In the genomic region with DNA sequence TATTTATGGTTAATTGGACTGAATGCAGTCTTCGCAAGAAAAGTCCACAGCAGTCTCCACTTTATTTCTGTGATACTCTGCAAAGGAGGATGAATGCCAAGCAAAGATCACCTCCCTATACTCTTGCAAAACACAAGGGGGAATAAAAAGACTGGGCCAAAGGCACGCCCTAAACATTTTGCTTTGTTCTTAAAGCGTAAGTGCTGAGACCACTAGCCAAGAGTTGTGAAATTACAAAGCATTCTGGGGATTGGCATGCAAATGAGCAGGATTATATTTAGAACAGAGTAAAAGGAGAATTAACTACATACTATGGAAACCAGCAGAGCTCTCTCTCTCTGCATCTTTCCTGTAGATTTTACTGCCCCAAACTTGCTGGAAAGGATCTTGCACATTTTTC, we compare ENCODE assay signal across 9 cellular contexts. TPM values are rescaled to one million over a fixed set of nuclear protein-coding genes. Genes with fewer than 3 reads are reported as not detected.
DNase-seq lines count a peak whose midpoint lies in the region; ATAC-seq and TF ChIP-seq lines count a peak whose summit lies in the region.
"Had no signal": no experiment of that assay in that cellular context is flagged by ENCODE, and none has a peak within 500 bp of the region (broad histone marks: within the 10 kb centered on the region; RNA-seq: fewer than 3 reads in every experiment).

No MANE protein-coding gene starts in this region.

- H3K9me3 ChIP-seq in thoracic aorta (no peaks in the 10 kb centered on the region), T-helper 17 cell (ENCODE audit: control insufficient read depth, low read length, poor library complexity, severe bottlenecking) (no peaks in the 10 kb centered on the region)

- H3K27ac Mint-ChIP-seq in T-helper 17 cell: no peak overlapping the region
- H3K27ac Mint-ChIP-seq: activated B cell treated with CpG ODN at 0.5 μM for 24 hours had no signal

- H3K27me3 Mint-ChIP-seq in T-helper 17 cell: peaks cover 83% of the 10 kb centered on the region

- DNase-seq in NCI-H2029 (lab: John Stamatoyannopoulos, UW): peak; percentile 27
- DNase-seq in NCI-H2029 treated with DMSO at 0.1 percent for 48 hours (lab: John Stamatoyannopoulos, UW): no peak
- DNase-seq in NCI-H446 (lab: John Stamatoyannopoulos, UW): peak; percentile 74 to 75
- DNase-seq in fibroblast of the aortic adventitia (ENCODE audit: low read depth): peak; percentile 99
- no peak for DNase-seq in thoracic aorta (ENCODE audit: low spot score)
- no peak for DNase-seq in T-helper 17 cell
- no peak for DNase-seq in T-helper 2 cell
- DNase-seq: activated B cell treated with CpG ODN at 0.5 μM for 24 hours had no signal

- no peaks in the 10 kb centered on the region for H3K27me3 ChIP-seq in thoracic aorta (replicated peaks; ENCODE audit: insufficient read depth)

- H3K36me3 ChIP-seq in thoracic aorta: no peaks in the 10 kb centered on the region

- no peak overlapping the region for H3K4me3 Mint-ChIP-seq in T-helper 17 cell

- H3K4me3 ChIP-seq in fibroblast of the aortic adventitia (ENCODE audit: low read depth, low read length) (peak overlapping the region; percentile 50), thoracic aorta (peak overlapping the region; percentile 88)

- TF ChIP-seq CTCF in fibroblast of the aortic adventitia (IDR thresholded peaks at IDR 0.05; ENCODE audit: insufficient read depth, low read length): peak; percentile 27
- no peak for TF ChIP-seq CTCF in thoracic aorta (IDR thresholded peaks at IDR 0.05)

- H3K4me1 ChIP-seq in thoracic aorta (ENCODE audit: control insufficient read depth in 1 of 2, low read depth in 2 of 2): peaks cover 15 to 49% of the 10 kb centered on the region in 2 donors

- peak overlapping the region; percentile 98 to 99 for H3K27ac ChIP-seq in thoracic aorta

- no peaks in the 10 kb centered on the region for H3K36me3 Mint-ChIP-seq in T-helper 17 cell (ENCODE audit: low read depth)

- peaks cover 9% of the 10 kb centered on the region for H3K4me1 Mint-ChIP-seq in T-helper 17 cell

- ATAC-seq in thoracic aorta (ENCODE audit: insufficient number of reproducible peaks, low FRiP score, low read depth) (peak; percentile 29), T-helper 17 cell (no peak), GM18861 (IDR thresholded peaks at IDR 0.05; ENCODE audit: unreplicated experiment) (no peak)

RNA-seq across cellular contexts. Expression of a gene that starts 54.5 kb away (rescaled TPM):
- total RNA-seq in fibroblast of the aortic adventitia (ENCODE audit: low replicate concordance) (89.6 and 157 TPM in 2 replicates), thoracic aorta (100 to 1,000 TPM; 161 to 255 TPM), T-helper 17 cell (not detected)
- total RNA-seq: activated B cell treated with CpG ODN at 0.5 μM for 24 hours had no signal

Comparison
In these comparisons a context has a peak if more than half of its experiments do, and no peak if none do; other contexts are left out.
1. DNase-seq: peak in NCI-H2029 (single experiment), NCI-H446 (2 of 2) and fibroblast of the aortic adventitia (single experiment); none in NCI-H2029 treated with DMSO at 0.1 percent for 48 hours (single experiment), thoracic aorta (single experiment), T-helper 17 cell (0 of 3) and T-helper 2 cell (0 of 5).
2. RNA of a gene that starts 54.5 kb away (total RNA-seq): 161 to 255 TPM in thoracic aorta and 89.6 to 157 TPM in fibroblast of the aortic adventitia; not detected in T-helper 17 cell; every median in the first group is over 10 times any median in the second.